10 cellular contexts compared by ENCODE assay signal in genomic region chr11:63610604-63611394, GRCh38. TPM values are rescaled to one million over a fixed set of nuclear protein-coding genes. Genes with fewer than 3 reads are reported as not detected.
DNase-seq lines count a peak whose midpoint lies in the region; ATAC-seq and TF ChIP-seq lines count a peak whose summit lies in the region.
"Had no signal": no experiment of that assay in that cellular context is flagged by ENCODE, and none has a peak within 500 bp of the region (broad histone marks: within the 10 kb centered on the region; RNA-seq: fewer than 3 reads in every experiment).

No MANE protein-coding gene starts in this region.

- DNase-seq in HT-29 (ENCODE audit: low spot score) (peak; percentile 64), head of caudate nucleus (peak in 34 of 42 donors; percentile 22 to 84 (median 54)), NCI-H1436 (lab: John Stamatoyannopoulos, UW) (no peak), HCEC 1CT (no peak)
- no peak for DNase-seq in stimulated activated naive B cell treated with anti-CD40 and anti-IgM and Interleukin-4, amounts not matched to agents 10 μg/mL and 1 μg/mL and 100 μg/mL, for 72 hours
- DNase-seq: activated naive CD4-positive, alpha-beta T cell treated with anti-CD3 and anti-CD28 coated beads, Interleukin-2, amount 50 U/mL, for 16 hours had no signal

- peak overlapping the region; percentile 9; the same call in 1 of the 2 replicates for H3K4me3 ChIP-seq in OCI-LY3 (ENCODE audit: low read length)
- H3K4me3 ChIP-seq in skeletal muscle satellite cell (ENCODE audit: low read length) = no peak overlapping the region

- peaks cover 12 to 37% of the 10 kb centered on the region in 2 donors for H3K27me3 Mint-ChIP-seq in stimulated activated naive B cell treated with anti-CD40 and anti-IgM and Interleukin-4, amounts not matched to agents 10 μg/mL and 1 μg/mL and 100 μg/mL, for 72 hours

- H3K36me3 ChIP-seq in OCI-LY3 (replicated peaks; ENCODE audit: low read depth, low read length) = no peaks in the 10 kb centered on the region
- H3K36me3 ChIP-seq in skeletal muscle satellite cell (ENCODE audit: insufficient read depth, low read length) = no peaks in the 10 kb centered on the region

- H3K9me3 Mint-ChIP-seq in stimulated activated naive B cell treated with anti-CD40 and anti-IgM and Interleukin-4, amounts not matched to agents 10 μg/mL and 1 μg/mL and 100 μg/mL, for 72 hours = no peaks in the 10 kb centered on the region

- H3K4me2 ChIP-seq in OCI-LY3 (ENCODE audit: low read length) (peak overlapping the region; percentile 65), skeletal muscle satellite cell (ENCODE audit: low read length) (peak overlapping the region; percentile 49)

- no peaks in the 10 kb centered on the region for H3K36me3 Mint-ChIP-seq in stimulated activated naive B cell treated with anti-CD40 and anti-IgM and Interleukin-4, amounts not matched to agents 10 μg/mL and 1 μg/mL and 100 μg/mL, for 72 hours

- H3K27ac ChIP-seq in OCI-LY3 (ENCODE audit: low read length) = no peak overlapping the region
- H3K27ac ChIP-seq: RWPE1 had no signal

- H3K27ac Mint-ChIP-seq in stimulated activated naive B cell treated with anti-CD40 and anti-IgM and Interleukin-4, amounts not matched to agents 10 μg/mL and 1 μg/mL and 100 μg/mL, for 72 hours = no peak overlapping the region

- no peak for ATAC-seq in GM19397 (IDR thresholded peaks at IDR 0.05; ENCODE audit: unreplicated experiment)
- no peak for ATAC-seq in stimulated activated naive B cell treated with anti-CD40 and anti-IgM and Interleukin-4, amounts not matched to agents 10 μg/mL and 1 μg/mL and 100 μg/mL, for 72 hours (replicated peaks)

- H3K9me3 ChIP-seq in OCI-LY3 (ENCODE audit: insufficient read depth, low read length) = no peaks in the 10 kb centered on the region
- no peaks in the 10 kb centered on the region for H3K9me3 ChIP-seq in skeletal muscle satellite cell (replicated peaks; ENCODE audit: low read length)

- H3K4me1 ChIP-seq in OCI-LY3 (ENCODE audit: low read length) (peaks cover 42% of the 10 kb centered on the region), skeletal muscle satellite cell (ENCODE audit: control insufficient read depth, insufficient read depth, low read length) (peaks cover 50% of the 10 kb centered on the region)

- H4K20me1 ChIP-seq in OCI-LY3 (ENCODE audit: insufficient read depth, low read length) = peaks cover 12% of the 10 kb centered on the region; the same call in 1 of the 2 replicates

- peaks cover 13 to 33% of the 10 kb centered on the region in 2 donors for H3K4me1 Mint-ChIP-seq in stimulated activated naive B cell treated with anti-CD40 and anti-IgM and Interleukin-4, amounts not matched to agents 10 μg/mL and 1 μg/mL and 100 μg/mL, for 72 hours

- no peak overlapping the region for H3K4me3 Mint-ChIP-seq in stimulated activated naive B cell treated with anti-CD40 and anti-IgM and Interleukin-4, amounts not matched to agents 10 μg/mL and 1 μg/mL and 100 μg/mL, for 72 hours

- no peaks in the 10 kb centered on the region for H3K27me3 ChIP-seq in OCI-LY3 (ENCODE audit: low read depth, low read length)
- no peaks in the 10 kb centered on the region for H3K27me3 ChIP-seq in skeletal muscle satellite cell (ENCODE audit: control insufficient read depth, insufficient read depth, low read length)

- no peaks in the 10 kb centered on the region; the same call in 1 of the 2 replicates for H3K79me2 ChIP-seq in OCI-LY3 (ENCODE audit: low read length)

- intact Hi-C loops in head of caudate nucleus (cut with DNase I) = no loop called here

- no peak overlapping the region for H2AFZ ChIP-seq in OCI-LY3 (ENCODE audit: low read depth, low read length)

- TF ChIP-seq CTCF in OCI-LY3 (IDR thresholded peaks at IDR 0.05; ENCODE audit: low read depth, low read length) = no peak

- no peak overlapping the region for H3K9ac ChIP-seq in OCI-LY3 (ENCODE audit: low read length)
- no peak overlapping the region for H3K9ac ChIP-seq in skeletal muscle satellite cell (ENCODE audit: low read depth, low read length)

RNA-seq across cellular contexts. Expression of gene PLAAT3, which starts 3.4 kb away (rescaled TPM):
- total RNA-seq in HT-29 (2014; rRNA removed; shearing (Covaris generic)) = 324 and 325 TPM in 2 replicates
- 10.3 and 11.7 TPM in 2 replicates for total RNA-seq in skeletal muscle satellite cell (2012; rRNA removed)

RNA-seq across cellular contexts. Expression of gene PLAAT2, which starts 47.6 kb away (rescaled TPM):
- total RNA-seq in HT-29 (2014; rRNA removed; shearing (Covaris generic)) = 0.57 and 4.2 TPM in 2 replicates
- total RNA-seq in skeletal muscle satellite cell (2012; rRNA removed) = not detected in 2 replicates

Comparison
In these comparisons a context has a peak if more than half of its experiments do, and no peak if none do; other contexts are left out.
1. DNase-seq: peak in HT-29 (single experiment) and head of caudate nucleus (34 of 42); none in NCI-H1436 (single experiment), HCEC 1CT (single experiment) and stimulated activated naive B cell treated with anti-CD40 and anti-IgM and Interleukin-4, amounts not matched to agents 10 μg/mL and 1 μg/mL and 100 μg/mL, for 72 hours (single experiment).